8 cellular contexts compared by ENCODE assay signal in genomic region chr9:4740623-4741364, GRCh38. TPM values are rescaled to one million over a fixed set of nuclear protein-coding genes. Genes with fewer than 3 reads are reported as not detected.
A peak's percentile ranks its signal among the peaks of the same experiment; 100 is the strongest.
DNase-seq lines count a peak whose midpoint lies in the region; ATAC-seq and TF ChIP-seq lines count a peak whose summit lies in the region.

TSS of gene AK3 (minus strand) at chr9:4741202. CDS start at chr9:4741087, 115 bp downstream.

- no peak within 1 kb of the TSS for H2BK20ac ChIP-seq in H9 (ENCODE audit: low read depth, low read length, poor library complexity, severe bottlenecking)

- H3K27ac Mint-ChIP-seq in H9 (peak within 1 kb of the TSS in 2 of 3 experiments; percentile 56 to 69; a peak in 6 of 7 replicates), osteocyte (ENCODE audit: unreplicated experiment) (peak within 1 kb of the TSS; percentile 93)
- H3K27ac Mint-ChIP-seq in activated naive CD4-positive, alpha-beta T cell treated with anti-CD3 and anti-CD28 coated beads, Interleukin-2, amount 50 U/mL, for 72 hours = peak within 1 kb of the TSS; percentile 93 to 95

- H3K27ac ChIP-seq in H9 (ENCODE audit: insufficient read length, low read depth, low read length) (no peak within 1 kb of the TSS), thoracic aorta (peak within 1 kb of the TSS; percentile 82 to 89)

- H2AFZ ChIP-seq in H9 (ENCODE audit: low read length) = no peak within 1 kb of the TSS

- H2AK5ac ChIP-seq in H9 (ENCODE audit: insufficient read length, low read length) = no peak within 1 kb of the TSS

- H3K23me2 ChIP-seq in H9 (ENCODE audit: insufficient read length, low read depth, low read length, poor library complexity, severe bottlenecking) = peaks cover 11% of the 10 kb centered on the region

- H3K36me3 ChIP-seq in thoracic aorta = no peaks in the 10 kb centered on the region

- peak; percentile 91 to 94 for ATAC-seq in activated naive CD4-positive, alpha-beta T cell treated with anti-CD3 and anti-CD28 coated beads, Interleukin-2, amount 50 U/mL, for 72 hours
- peak; percentile 54 for ATAC-seq in thoracic aorta (ENCODE audit: insufficient number of reproducible peaks, low FRiP score, low read depth)

- no peak within 1 kb of the TSS for H3K4ac ChIP-seq in H9 (ENCODE audit: low read depth, low read length)

- H3K18ac ChIP-seq in H9 (ENCODE audit: insufficient read length, low read depth, low read length) = peak within 1 kb of the TSS; percentile 61

- DNase-seq in H9 = peak; percentile 92
- peak; percentile 88 for DNase-seq in M059J (ENCODE audit: low read depth)
- DNase-seq in SKM-1 (lab: John Stamatoyannopoulos, UW; ENCODE audit: unreplicated experiment) = peak; percentile 55
- DNase-seq in activated naive CD4-positive, alpha-beta T cell treated with anti-CD3 and anti-CD28 coated beads, Interleukin-2, amount 50 U/mL, for 72 hours (ENCODE audit: low spot score in 2 of 2) = peak; percentile 81 to 84
- DNase-seq in glomerular visceral epithelial cell (ENCODE audit: extremely low spot score) = peak; percentile 91
- DNase-seq in osteocyte (ENCODE audit: extremely low spot score, unreplicated experiment) = peak; percentile 94
- DNase-seq in thoracic aorta (ENCODE audit: low spot score) = peak; percentile 41

- H3K9me3 ChIP-seq in H9 (ENCODE audit: control insufficient read depth, low read depth, low read length) (no peaks in the 10 kb centered on the region), thoracic aorta (no peaks in the 10 kb centered on the region)

- no peak within 1 kb of the TSS for H4K8ac ChIP-seq in H9 (replicated peaks; ENCODE audit: insufficient read length, low read depth, low read length)

- no peak within 1 kb of the TSS for H2BK15ac ChIP-seq in H9 (ENCODE audit: low read depth, low read length)

- peaks cover 10% of the 10 kb centered on the region; the same call in 1 of the 2 replicates for H3K4me1 ChIP-seq in H9 (ENCODE audit: insufficient read depth, low read length)
- peaks cover 13 to 14% of the 10 kb centered on the region in 2 donors for H3K4me1 ChIP-seq in thoracic aorta (ENCODE audit: control insufficient read depth in 1 of 2, low read depth in 2 of 2)

- H3K9me3 Mint-ChIP-seq in H9 (no peaks in the 10 kb centered on the region), osteocyte (ENCODE audit: unreplicated experiment) (no peaks in the 10 kb centered on the region)
- no peaks in the 10 kb centered on the region for H3K9me3 Mint-ChIP-seq in activated naive CD4-positive, alpha-beta T cell treated with anti-CD3 and anti-CD28 coated beads, Interleukin-2, amount 50 U/mL, for 72 hours

- H4K91ac ChIP-seq in H9 (ENCODE audit: insufficient read length, low read depth, low read length) = no peak within 1 kb of the TSS

- no peak within 1 kb of the TSS for H3K23ac ChIP-seq in H9 (ENCODE audit: insufficient read length, low read depth, low read length)

- WGBS in H9 (ENCODE audit: extremely low coverage, insufficient read length, low lambda C conversion rate) = no CpG with 5 or more reads among the region's 84 CpGs

- no peaks in the 10 kb centered on the region for H3K27me3 ChIP-seq in H9 (ENCODE audit: insufficient read depth, low read length)
- no peaks in the 10 kb centered on the region for H3K27me3 ChIP-seq in thoracic aorta (replicated peaks; ENCODE audit: insufficient read depth)

- H3K4me2 ChIP-seq in H9 (ENCODE audit: insufficient read depth, insufficient read length, low read length) = peak within 1 kb of the TSS; percentile 82

- no peak within 1 kb of the TSS for H2BK12ac ChIP-seq in H9 (ENCODE audit: insufficient read length, low read depth, low read length)

- no peak within 1 kb of the TSS for H2BK5ac ChIP-seq in H9 (ENCODE audit: insufficient read length, low read length)

- peaks cover 3% of the 10 kb centered on the region for H3K79me1 ChIP-seq in H9 (ENCODE audit: insufficient read depth, low read depth, low read length, poor library complexity, severe bottlenecking)

- H4K5ac ChIP-seq in H9 (ENCODE audit: insufficient read length, low read depth, low read length) = no peak within 1 kb of the TSS

- H3K4me1 Mint-ChIP-seq in H9 (peaks cover 32 to 36% of the 10 kb centered on the region in 2 experiments), osteocyte (ENCODE audit: unreplicated experiment) (peaks cover 36% of the 10 kb centered on the region)

- TF ChIP-seq CTCF in H9 (conservative IDR thresholded peaks at IDR 0.05) (peak; percentile 38; the same call in 1 of the 3 replicates), osteocyte (IDR thresholded peaks at IDR 0.05) (peak; percentile 47), thoracic aorta (IDR thresholded peaks at IDR 0.05) (no peak)

- H3K4me3 ChIP-seq in GM08714 (ENCODE audit: low read length) (peak within 1 kb of the TSS; percentile 71), thoracic aorta (peak within 1 kb of the TSS; percentile 97)

- H3K14ac ChIP-seq in H9 (ENCODE audit: insufficient read depth, low read length) = peak within 1 kb of the TSS; percentile 71

- H3K27me3 Mint-ChIP-seq in H9 (ENCODE audit: low read depth) (no peaks in the 10 kb centered on the region), osteocyte (ENCODE audit: unreplicated experiment) (no peaks in the 10 kb centered on the region)

- no peak within 1 kb of the TSS for H3T11ph ChIP-seq in H9 (ENCODE audit: low read length)

- H4K20me1 ChIP-seq in H9 (ENCODE audit: control insufficient read depth, insufficient read depth, insufficient read length) = no peaks in the 10 kb centered on the region

- H2BK120ac ChIP-seq in H9 (ENCODE audit: low read depth, low read length, poor library complexity, severe bottlenecking) = no peak within 1 kb of the TSS

- H3K4me3 Mint-ChIP-seq in H9 = peak within 1 kb of the TSS; percentile 82 to 87
- peak within 1 kb of the TSS; percentile 90 for H3K4me3 Mint-ChIP-seq in osteocyte (ENCODE audit: unreplicated experiment)

- H3K36me3 Mint-ChIP-seq in H9 (ENCODE audit: insufficient read depth in 1 of 3, low read depth in 3 of 3) = peaks cover 0 to 3% (median 0%) of the 10 kb centered on the region in 3 experiments; a peak in 4 of 7 replicates
- peaks cover 9 to 15% of the 10 kb centered on the region in 2 donors for H3K36me3 Mint-ChIP-seq in activated naive CD4-positive, alpha-beta T cell treated with anti-CD3 and anti-CD28 coated beads, Interleukin-2, amount 50 U/mL, for 72 hours
- no peaks in the 10 kb centered on the region for H3K36me3 Mint-ChIP-seq in osteocyte (ENCODE audit: unreplicated experiment)

- H3K56ac ChIP-seq in H9 (ENCODE audit: insufficient read length, low read depth, low read length) = no peak within 1 kb of the TSS

- H3K79me2 ChIP-seq in H9 (ENCODE audit: insufficient read depth, low read length) = no peaks in the 10 kb centered on the region; the same call in 1 of the 2 replicates

- peak within 1 kb of the TSS; percentile 64 for H3K9ac ChIP-seq in H9 (ENCODE audit: extremely low read depth, insufficient read length, low read length)

RNA-seq across cellular contexts. Expression of gene AK3, which starts in this region (rescaled TPM):
- total RNA-seq in H9 (2021) (41.5 and 42.7 TPM in 2 replicates), osteocyte (46.0 and 47.5 TPM in 2 replicates), thoracic aorta (10 to 100 TPM; 50.5 to 72.9 TPM)
- 48.9 and 55.6 TPM in 2 replicates for total RNA-seq in M059J (2014; rRNA removed; shearing (Covaris generic))
- 10 to 100 TPM; 37.5 to 44.9 TPM for total RNA-seq in activated naive CD4-positive, alpha-beta T cell treated with anti-CD3 and anti-CD28 coated beads, Interleukin-2, amount 50 U/mL, for 72 hours

Comparison
In these comparisons a context has a peak if more than half of its experiments do, and no peak if none do; other contexts are left out.
1. DNase-seq: peak in every context shown above with its lines; median percentile 94 in osteocyte; 92 in H9; 91 in glomerular visceral epithelial cell; 88 in M059J; 82 in activated naive CD4-positive, alpha-beta T cell treated with anti-CD3 and anti-CD28 coated beads, Interleukin-2, amount 50 U/mL, for 72 hours; 55 in SKM-1; 41 in thoracic aorta.